Comparison of ENCODE assay signal across 14 cellular contexts in the genomic region with DNA sequence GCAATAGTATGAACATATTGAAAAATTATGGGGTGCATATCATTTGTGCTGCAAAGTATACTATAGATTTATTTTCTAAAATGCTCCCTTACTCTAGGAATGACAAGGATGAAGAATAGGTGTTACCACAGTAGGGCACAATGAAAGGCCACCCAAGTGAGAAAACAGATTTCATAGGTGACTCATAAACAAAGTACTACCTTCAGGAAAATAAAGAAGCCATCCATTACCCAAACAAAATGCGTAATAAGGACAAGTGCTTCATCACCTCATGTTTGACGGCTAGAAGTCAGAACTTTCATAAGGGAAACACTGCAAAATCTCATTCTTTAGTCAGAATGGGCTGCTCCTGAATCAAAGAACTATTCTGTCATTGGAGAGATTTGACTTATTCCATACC.
A peak's percentile ranks its signal among the peaks of the same experiment; 100 is the strongest.
DNase-seq lines count a peak whose midpoint lies in the region; ATAC-seq and TF ChIP-seq lines count a peak whose summit lies in the region.
"Had no signal": no experiment of that assay in that cellular context is flagged by ENCODE, and none has a peak within 500 bp of the region (broad histone marks: within the 10 kb centered on the region; RNA-seq: fewer than 3 reads in every experiment).

No MANE protein-coding gene starts in this region.

- H3K9ac ChIP-seq in neural cell (ENCODE audit: low read length): no peak overlapping the region

- no peak for TF ChIP-seq EP300 in neural cell (conservative IDR thresholded peaks at IDR 0.05; ENCODE audit: poor library complexity, severe bottlenecking)

- no peak overlapping the region for H2AFZ ChIP-seq in neural cell (ENCODE audit: low read depth, low read length)

- H3K9me3 Mint-ChIP-seq in Calu3 (ENCODE audit: low read depth, unreplicated experiment): no peaks in the 10 kb centered on the region
- H3K9me3 Mint-ChIP-seq in activated naive CD8-positive, alpha-beta T cell treated with anti-CD3 and anti-CD28 coated beads for 36 hours: no peaks in the 10 kb centered on the region

- H3K27me3 ChIP-seq in neural cell (ENCODE audit: insufficient read depth, low read depth, low read length): no peaks in the 10 kb centered on the region
- H3K27me3 ChIP-seq in aorta (ENCODE audit: control insufficient read depth in 1 of 2, insufficient read depth in 2 of 2, low read length in 1 of 2): no peaks in the 10 kb centered on the region
- H3K27me3 ChIP-seq: BE2C, Peyer's patch had no signal

- no peak for ATAC-seq in GM21367 (IDR thresholded peaks at IDR 0.05; ENCODE audit: unreplicated experiment)
- no peak for ATAC-seq in aorta (ENCODE audit: low FRiP score)

- no peak for TF ChIP-seq RAD21 in neural cell (conservative IDR thresholded peaks at IDR 0.05)

- peaks cover 9% of the 10 kb centered on the region for H3K4me1 Mint-ChIP-seq in Calu3 (ENCODE audit: low read depth, unreplicated experiment)
- H3K4me1 Mint-ChIP-seq in activated naive CD8-positive, alpha-beta T cell treated with anti-CD3 and anti-CD28 coated beads for 36 hours: no peaks in the 10 kb centered on the region

- H3K4me3 Mint-ChIP-seq in Calu3 (ENCODE audit: low read depth, unreplicated experiment): no peak overlapping the region
- no peak overlapping the region for H3K4me3 Mint-ChIP-seq in activated naive CD8-positive, alpha-beta T cell treated with anti-CD3 and anti-CD28 coated beads for 36 hours

- peak overlapping the region; percentile 16 for H3K27ac Mint-ChIP-seq in Calu3 (ENCODE audit: unreplicated experiment)
- no peak overlapping the region for H3K27ac Mint-ChIP-seq in activated naive CD8-positive, alpha-beta T cell treated with anti-CD3 and anti-CD28 coated beads for 36 hours

- no peak for TF ChIP-seq CTCF in Calu3 (IDR thresholded peaks at IDR 0.05; ENCODE audit: unreplicated experiment)
- no peak for TF ChIP-seq CTCF in neural cell (IDR thresholded peaks at IDR 0.05; ENCODE audit: poor library complexity, severe bottlenecking)

- peaks cover 9% of the 10 kb centered on the region for H3F3A ChIP-seq in neural cell (ENCODE audit: insufficient read depth, low read length, poor library complexity, severe bottlenecking)

- no peaks in the 10 kb centered on the region for H3K4me1 ChIP-seq in aorta (ENCODE audit: control insufficient read depth in 1 of 2, insufficient read depth in 2 of 2, low read length in 2 of 2)
- H3K4me1 ChIP-seq: A549, BE2C, Peyer's patch had no signal

- H3K27me3 Mint-ChIP-seq in Calu3 (ENCODE audit: unreplicated experiment): peaks cover 10% of the 10 kb centered on the region
- no peaks in the 10 kb centered on the region for H3K27me3 Mint-ChIP-seq in activated naive CD8-positive, alpha-beta T cell treated with anti-CD3 and anti-CD28 coated beads for 36 hours

- H3K79me2 ChIP-seq in neural cell (replicated peaks; ENCODE audit: insufficient read depth, low read length): no peaks in the 10 kb centered on the region

- no peak overlapping the region for H3K4me2 ChIP-seq in neural cell (ENCODE audit: low read length)
- H3K4me2 ChIP-seq: A549 had no signal

- H3K4me3 ChIP-seq in neural cell (ENCODE audit: low read length) (no peak overlapping the region), aorta (ENCODE audit: low read length in 2 of 2) (no peak overlapping the region)
- H3K4me3 ChIP-seq: A549, Peyer's patch had no signal

- no TSS peak for BruUV-seq in Calu3 (replicated peaks; lab: Mats Ljungman, UMichigan)

- H3K36me3 Mint-ChIP-seq in Calu3 (ENCODE audit: insufficient read depth, unreplicated experiment): peaks cover 5% of the 10 kb centered on the region
- H3K36me3 Mint-ChIP-seq in activated naive CD8-positive, alpha-beta T cell treated with anti-CD3 and anti-CD28 coated beads for 36 hours: no peaks in the 10 kb centered on the region

- CTCF ChIA-PET in Calu3 (lab: Charles Lee): interaction anchor here (0.8 to 2.1 kb wide), 8 partner anchors 72 to 341 kb away, joined by 3 to 22 read pairs (median 6); no protein-coding TSS in a partner anchor

- H4K20me1 ChIP-seq in neural cell (ENCODE audit: insufficient read depth): no peaks in the 10 kb centered on the region

- H3K9me3 ChIP-seq in neural cell (ENCODE audit: low read length) (no peaks in the 10 kb centered on the region), aorta (ENCODE audit: control insufficient read depth, low read length) (no peaks in the 10 kb centered on the region)
- H3K9me3 ChIP-seq: A549, BE2C, Peyer's patch had no signal

- no peaks in the 10 kb centered on the region for H3K9me2 ChIP-seq in neural cell (ENCODE audit: insufficient read depth, low read length)

- H3K36me3 ChIP-seq in neural cell (ENCODE audit: insufficient read depth, low read length) (no peaks in the 10 kb centered on the region), aorta (ENCODE audit: control insufficient read depth in 1 of 2, insufficient read depth in 2 of 2, low read length in 1 of 2) (no peaks in the 10 kb centered on the region)
- H3K36me3 ChIP-seq: BE2C, Peyer's patch had no signal

- intact Hi-C loops in Calu3 (cut with micrococcal nuclease; ENCODE audit: unreplicated experiment) (loop anchor here (1.0 to 2.0 kb wide), 5 partner anchors 72 to 342 kb away; no protein-coding TSS in a partner anchor), aorta (cut with DNase I) (no loop called here)

- DNase-seq in Calu3 (no peak), HCEC 1CT (peak; percentile 23), dermis blood vessel endothelial cell (peak; percentile 6), aorta (no peak), NCI-H69 (lab: John Stamatoyannopoulos, UW) (no peak)
- DNase-seq in activated naive CD8-positive, alpha-beta T cell treated with anti-CD3 and anti-CD28 coated beads for 36 hours: no peak
- DNase-seq: DMS79, NCI-H1436 treated with DMSO at 0.1 percent for 48 hours, NCI-H2029 had no signal

- H3K27ac ChIP-seq in neural cell (ENCODE audit: low read length) (peak overlapping the region; percentile 44), aorta (ENCODE audit: low read depth in 1 of 2, low read length in 2 of 2) (no peak overlapping the region)
- H3K27ac ChIP-seq: A549, Peyer's patch had no signal

- WGBS in aorta, 2 donors: 73 to 77% methylated on average over 2 of the region's 2 CpGs

TF ChIP-seq in neural cell, 6 proteins besides CTCF, POLR2A, EP300 and RAD21:
- TF ChIP-seq POLR2AphosphoS5 (IDR thresholded peaks at IDR 0.05) (no peak), TAF1 (IDR thresholded peaks at IDR 0.05; ENCODE audit: low read depth) (no peak), MXI1 (conservative IDR thresholded peaks at IDR 0.05; ENCODE audit: poor library complexity, severe bottlenecking) (no peak), SMC3 (conservative IDR thresholded peaks at IDR 0.05; ENCODE audit: poor library complexity) (no peak), EZH2 (IDR thresholded peaks at IDR 0.05; ENCODE audit: borderline replicate concordance, insufficient read depth, low read length, poor library complexity, severe bottlenecking) (no peak)
- TF ChIP-seq, protein P1, sequence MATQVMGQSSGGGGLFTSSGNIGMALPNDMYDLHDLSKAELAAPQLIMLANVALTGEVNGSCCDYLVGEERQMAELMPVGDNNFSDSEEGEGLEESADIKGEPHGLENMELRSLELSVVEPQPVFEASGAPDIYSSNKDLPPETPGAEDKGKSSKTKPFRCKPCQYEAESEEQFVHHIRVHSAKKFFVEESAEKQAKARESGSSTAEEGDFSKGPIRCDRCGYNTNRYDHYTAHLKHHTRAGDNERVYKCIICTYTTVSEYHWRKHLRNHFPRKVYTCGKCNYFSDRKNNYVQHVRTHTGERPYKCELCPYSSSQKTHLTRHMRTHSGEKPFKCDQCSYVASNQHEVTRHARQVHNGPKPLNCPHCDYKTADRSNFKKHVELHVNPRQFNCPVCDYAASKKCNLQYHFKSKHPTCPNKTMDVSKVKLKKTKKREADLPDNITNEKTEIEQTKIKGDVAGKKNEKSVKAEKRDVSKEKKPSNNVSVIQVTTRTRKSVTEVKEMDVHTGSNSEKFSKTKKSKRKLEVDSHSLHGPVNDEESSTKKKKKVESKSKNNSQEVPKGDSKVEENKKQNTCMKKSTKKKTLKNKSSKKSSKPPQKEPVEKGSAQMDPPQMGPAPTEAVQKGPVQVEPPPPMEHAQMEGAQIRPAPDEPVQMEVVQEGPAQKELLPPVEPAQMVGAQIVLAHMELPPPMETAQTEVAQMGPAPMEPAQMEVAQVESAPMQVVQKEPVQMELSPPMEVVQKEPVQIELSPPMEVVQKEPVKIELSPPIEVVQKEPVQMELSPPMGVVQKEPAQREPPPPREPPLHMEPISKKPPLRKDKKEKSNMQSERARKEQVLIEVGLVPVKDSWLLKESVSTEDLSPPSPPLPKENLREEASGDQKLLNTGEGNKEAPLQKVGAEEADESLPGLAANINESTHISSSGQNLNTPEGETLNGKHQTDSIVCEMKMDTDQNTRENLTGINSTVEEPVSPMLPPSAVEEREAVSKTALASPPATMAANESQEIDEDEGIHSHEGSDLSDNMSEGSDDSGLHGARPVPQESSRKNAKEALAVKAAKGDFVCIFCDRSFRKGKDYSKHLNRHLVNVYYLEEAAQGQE (IDR thresholded peaks at IDR 0.05; ENCODE audit: borderline replicate concordance): no peak

Comparison
In these comparisons a context has a peak if more than half of its experiments do, and no peak if none do; other contexts are left out.
1. DNase-seq: peak in HCEC 1CT (single experiment) and dermis blood vessel endothelial cell (single experiment); none in Calu3 (single experiment), activated naive CD8-positive, alpha-beta T cell treated with anti-CD3 and anti-CD28 coated beads for 36 hours (single experiment), aorta (0 of 2) and NCI-H69 (single experiment).